Comparison of ENCODE assay signal across 13 cellular contexts in genomic region chr6:141421378-141421777, GRCh38.
DNase-seq lines count a peak whose midpoint lies in the region; ATAC-seq and TF ChIP-seq lines count a peak whose summit lies in the region.
"Had no signal": no experiment of that assay in that cellular context is flagged by ENCODE, and none has a peak within 500 bp of the region (broad histone marks: within the 10 kb centered on the region; RNA-seq: fewer than 3 reads in every experiment).

No MANE protein-coding gene starts in this region.

- POLR2A ChIA-PET in HCT116 (lab: Charles Lee), result no interaction called here

- H3K9me3 ChIP-seq in HCT116 (ENCODE audit: control insufficient read depth in 1 of 2, insufficient read depth in 1 of 2, low read depth in 1 of 2, low read length in 2 of 2) (no peaks in the 10 kb centered on the region), heart left ventricle (peaks cover 0 to 21% (median 5%) of the 10 kb centered on the region in 12 donors), ovary (no peaks in the 10 kb centered on the region)

- peak; percentile 54 for DNase-seq in A172 (ENCODE audit: low spot score)
- peak; percentile 8 for DNase-seq in HCT116 (ENCODE audit: low read depth, low spot score)
- peak; percentile 76 for DNase-seq in amniotic epithelial cell (ENCODE audit: low read depth)
- no peak for DNase-seq in heart left ventricle
- DNase-seq in ovary, result no peak
- no peak for DNase-seq in NCI-H524 (lab: John Stamatoyannopoulos, UW)
- DNase-seq: cortex of kidney; NCI-H2107; SHP77; stimulated activated CD4-positive, alpha-beta T cell treated with anti-CD3 and anti-CD28 coated beads, Interleukin-1b, Interleukin-23, amount 100 ng/mL, for 48 hours had no signal

- BruUV-seq in HCT116 (replicated peaks; lab: Mats Ljungman, UMichigan), result no TSS peak

- CTCF ChIA-PET in HCT116 (lab: Charles Lee), result no interaction called here

- H3K27me3 ChIP-seq in HCT116 (ENCODE audit: insufficient read depth, low read length), result no peaks in the 10 kb centered on the region
- H3K27me3 ChIP-seq in heart left ventricle, result no peaks in the 10 kb centered on the region
- H3K27me3 ChIP-seq in ovary, result no peaks in the 10 kb centered on the region

- no peaks in the 10 kb centered on the region for H3K79me2 ChIP-seq in HCT116 (ENCODE audit: insufficient read depth, low read length)

- TF ChIP-seq POLR2A in HCT116 (IDR thresholded peaks at IDR 0.05; ENCODE audit: borderline replicate concordance, extremely low read depth, insufficient read depth, insufficient read length) (no peak), heart left ventricle (IDR thresholded peaks at IDR 0.05) (no peak), ovary (IDR thresholded peaks at IDR 0.05) (no peak)

- no peak for TF ChIP-seq RAD21 in HCT116 (IDR thresholded peaks at IDR 0.05; ENCODE audit: low read depth)

- peak overlapping the region; percentile 13; the same call in 1 of the 2 replicates for H3K4me2 ChIP-seq in HCT116 (ENCODE audit: low read length)

- H3K4me3 ChIP-seq in HCT116 (replicated peaks in 1 of 2; ENCODE audit: low read depth in 1 of 2, low read length in 2 of 2), result no peak overlapping the region
- H3K4me3 ChIP-seq in heart left ventricle, result peak overlapping the region in 2 of 12 donors; percentile 18 to 27
- H3K4me3 ChIP-seq in ovary, result no peak overlapping the region

- peak; percentile 36 for ATAC-seq in HCT116
- peak; percentile 69 to 82 (median 72) for ATAC-seq in heart left ventricle
- ATAC-seq in HG03025 (IDR thresholded peaks at IDR 0.05; ENCODE audit: low FRiP score, unreplicated experiment), result no peak
- no peak for ATAC-seq in GM18498 (IDR thresholded peaks at IDR 0.05; ENCODE audit: unreplicated experiment)
- ATAC-seq: natural killer cell treated with Interleukin-12 subunit alpha and Interleukin-12 subunit beta and Interleukin-15 and Interleukin-18, amount 100 ng/mL, for 72 hours had no signal

- H3K4me1 ChIP-seq in HCT116 (ENCODE audit: control insufficient read depth in 1 of 2, insufficient read depth in 2 of 2, low read length in 2 of 2) (peaks cover 0 to 8% of the 10 kb centered on the region in 2 experiments; a peak in 2 of 4 replicates), heart left ventricle (no peaks in the 10 kb centered on the region), ovary (ENCODE audit: insufficient read depth) (no peaks in the 10 kb centered on the region)

- no peaks in the 10 kb centered on the region for H4K20me1 ChIP-seq in HCT116 (ENCODE audit: insufficient read depth)

- RAD21 ChIA-PET in HCT116 (lab: Charles Lee; ENCODE audit: low non-redundant PET in 1 of 2, low total read pairs in 2 of 2, uncharacterized antibody in 2 of 2, unreplicated experiment in 2 of 2), result no interaction called here

- no peak overlapping the region for H3K27ac ChIP-seq in HCT116 (ENCODE audit: low read depth, low read length)
- peak overlapping the region in 4 of 12 donors; percentile 12 to 65 (median 26) for H3K27ac ChIP-seq in heart left ventricle
- no peak overlapping the region for H3K27ac ChIP-seq in ovary

- WGBS in heart left ventricle, 4 donors, result 66 to 86% (median 73%) methylated on average over 4 of the region's 4 CpGs
- WGBS in ovary, 3 donors, result 88 to 89% (median 89%) methylated on average over 4 of the region's 4 CpGs

- H3K9ac ChIP-seq in HCT116 (ENCODE audit: low read length), result no peak overlapping the region

- peak overlapping the region; percentile 55 for H2AFZ ChIP-seq in HCT116 (ENCODE audit: low read depth, low read length, poor library complexity, severe bottlenecking)

- intact Hi-C loops in HCT116 (cut with micrococcal nuclease) (no loop called here), heart left ventricle (cut with DNase I) (no loop called here), ovary (cut with DNase I) (no loop called here)

- no peak for TF ChIP-seq EP300 in ovary (IDR thresholded peaks at IDR 0.05)

- H3K9me2 ChIP-seq in HCT116 (ENCODE audit: insufficient read depth), result no peaks in the 10 kb centered on the region

- TF ChIP-seq CTCF in HCT116 (IDR thresholded peaks at IDR 0.05 in 2 of 3, conservative IDR thresholded peaks at IDR 0.05 in 1 of 3; ENCODE audit: borderline replicate concordance in 1 of 3, insufficient read depth in 1 of 3, low read depth in 2 of 3, low read length in 2 of 3), result no peak
- no peak for TF ChIP-seq CTCF in heart left ventricle (IDR thresholded peaks at IDR 0.05)
- TF ChIP-seq CTCF in ovary (IDR thresholded peaks at IDR 0.05), result no peak

- H3K36me3 ChIP-seq in HCT116 (ENCODE audit: control insufficient read depth in 1 of 2, insufficient read depth in 2 of 2, low read length in 2 of 2), result no peaks in the 10 kb centered on the region
- no peaks in the 10 kb centered on the region for H3K36me3 ChIP-seq in heart left ventricle
- no peaks in the 10 kb centered on the region for H3K36me3 ChIP-seq in ovary

TF ChIP-seq in HCT116, 20 proteins besides CTCF, POLR2A, EP300 and RAD21:
- TF ChIP-seq SRF (IDR thresholded peaks at IDR 0.05; ENCODE audit: low read depth) (no peak), FOSL1 (IDR thresholded peaks at IDR 0.05; ENCODE audit: low read depth) (peak; percentile 36; the same call in 1 of the 2 replicates), JUND (IDR thresholded peaks at IDR 0.05) (peak; percentile 19; the same call in 1 of the 2 replicates)

Comparison
In these comparisons a context has a peak if more than half of its experiments do, and no peak if none do; other contexts are left out.
1. DNase-seq: peak in A172 (single experiment), HCT116 (single experiment) and amniotic epithelial cell (single experiment); none in heart left ventricle (0 of 5), ovary (0 of 5) and NCI-H524 (0 of 2).
2. ATAC-seq: peak in HCT116 (single experiment) and heart left ventricle (4 of 4); none in HG03025 (single experiment) and GM18498 (single experiment).